ENCODE assay signal across 13 cellular contexts in the genomic region with DNA sequence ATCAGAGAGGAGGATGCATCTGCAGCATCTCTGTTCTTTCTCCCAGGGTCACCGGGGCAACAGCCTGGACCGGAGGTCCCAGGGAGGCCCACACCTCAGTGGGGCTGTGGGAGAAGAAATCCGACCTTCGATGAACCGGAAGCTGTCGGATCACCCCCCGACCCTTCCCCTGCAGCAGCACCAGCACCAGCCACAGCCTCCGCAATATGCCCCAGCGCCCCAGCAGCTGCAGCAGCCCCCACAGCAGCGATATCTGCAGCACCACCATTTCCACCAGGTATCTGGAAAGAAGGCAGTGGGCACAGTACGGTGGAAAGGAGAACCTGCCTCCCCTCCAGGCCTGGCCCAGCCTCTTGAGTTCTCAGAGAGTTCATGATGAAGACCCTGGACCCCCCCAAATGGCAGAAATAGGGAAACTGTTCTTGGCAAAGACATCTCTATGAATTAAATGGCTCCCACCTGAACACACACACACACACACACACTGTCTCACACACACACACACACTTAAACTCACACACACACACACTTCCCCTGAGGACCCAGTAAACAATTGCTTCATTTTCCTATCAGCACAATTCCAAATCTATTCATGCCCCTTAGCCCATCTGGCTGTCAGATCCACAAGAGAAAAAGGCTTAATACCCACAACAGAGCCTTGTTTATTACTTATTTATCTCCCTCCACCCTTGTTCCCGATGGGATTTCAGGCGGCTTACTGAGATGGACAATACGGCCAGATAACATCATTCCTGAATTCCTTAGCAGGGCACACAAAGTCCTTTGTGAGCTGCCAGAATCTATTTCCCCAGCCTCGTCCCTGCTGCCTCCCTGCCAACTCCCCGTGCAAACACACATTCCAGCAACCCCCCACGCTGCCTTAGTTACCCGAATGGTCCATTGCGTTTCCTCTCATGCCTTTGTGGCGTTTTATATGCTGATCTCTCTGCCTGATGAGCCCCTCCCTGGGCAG. TPM values are rescaled to one million over a fixed set of nuclear protein-coding genes. Genes with fewer than 3 reads are reported as not detected.
DNase-seq lines count a peak whose midpoint lies in the region; ATAC-seq, FAIRE-seq and TF ChIP-seq lines count a peak whose summit lies in the region.
"Had no signal": no experiment of that assay in that cellular context is flagged by ENCODE, and none has a peak within 500 bp of the region (broad histone marks: within the 10 kb centered on the region; RNA-seq: fewer than 3 reads in every experiment).

No MANE protein-coding gene starts in this region.

- H3K27me3 ChIP-seq in CD8-positive, alpha-beta T cell (ENCODE audit: insufficient read depth, low read length) = no peaks in the 10 kb centered on the region
- H3K27me3 ChIP-seq in neural progenitor cell = no peaks in the 10 kb centered on the region

- no peaks in the 10 kb centered on the region for H3K9me3 ChIP-seq in CD8-positive, alpha-beta T cell (ENCODE audit: low read length)
- H3K9me3 ChIP-seq in T-helper 17 cell (ENCODE audit: control insufficient read depth, low read length, poor library complexity, severe bottlenecking) (no peaks in the 10 kb centered on the region), neural progenitor cell (ENCODE audit: low read depth) (no peaks in the 10 kb centered on the region)
- H3K9me3 ChIP-seq: esophagus squamous epithelium had no signal

- no peaks in the 10 kb centered on the region for H3K4me1 ChIP-seq in CD8-positive, alpha-beta T cell (ENCODE audit: insufficient read depth, low read length)
- H3K4me1 ChIP-seq in neural progenitor cell = peaks cover 42% of the 10 kb centered on the region

- no peak overlapping the region for H3K9ac ChIP-seq in neural progenitor cell

- H3K4me3 Mint-ChIP-seq in CD8-positive, alpha-beta T cell = no peak overlapping the region
- H3K4me3 Mint-ChIP-seq in T-helper 17 cell = no peak overlapping the region
- no peak overlapping the region for H3K4me3 Mint-ChIP-seq in neural progenitor cell

- FAIRE-seq in GM12892 (lab: Jason Lieb, UNC) = no peak
- FAIRE-seq: keratinocyte, RCC 7860 had no signal

- TF ChIP-seq POLR2A in GM12892 (IDR thresholded peaks at IDR 0.05; ENCODE audit: low read depth, low read length) = no peak

- POLR2A ChIA-PET in CD8-positive, alpha-beta T cell (lab: Charles Lee) = interaction anchor here (0.9 to 1.1 kb wide), 2 partner anchors 9 to 36 kb away, joined by 3 to 4 read pairs; no protein-coding TSS in a partner anchor

- intact Hi-C loops in CD8-positive, alpha-beta T cell (cut with DNase I, micrococcal nuclease) = no loop called here

- H3K27ac ChIP-seq in CD8-positive, alpha-beta T cell (ENCODE audit: low read depth, low read length) = no peak overlapping the region
- H3K27ac ChIP-seq in neural progenitor cell = peak overlapping the region; percentile 30

- peaks cover 94% of the 10 kb centered on the region for H3K36me3 ChIP-seq in CD8-positive, alpha-beta T cell (ENCODE audit: insufficient read depth, low read length)
- H3K36me3 ChIP-seq in neural progenitor cell = no peaks in the 10 kb centered on the region
- H3K36me3 ChIP-seq: esophagus squamous epithelium had no signal

- no peak for ATAC-seq in CD8-positive, alpha-beta T cell
- ATAC-seq in T-helper 17 cell (no peak), GM18520 (IDR thresholded peaks at IDR 0.05; ENCODE audit: unreplicated experiment) (no peak)

- H3K36me3 Mint-ChIP-seq in CD8-positive, alpha-beta T cell = peaks cover 99% of the 10 kb centered on the region
- H3K36me3 Mint-ChIP-seq in T-helper 17 cell (ENCODE audit: low read depth) (peaks cover 21% of the 10 kb centered on the region), neural progenitor cell (no peaks in the 10 kb centered on the region)

- CTCF ChIA-PET in CD8-positive, alpha-beta T cell (lab: Charles Lee) = interaction anchor here (1.1 to 2.3 kb wide), 2 partner anchors 9 to 57 kb away, joined by 3 to 9 read pairs; no protein-coding TSS in a partner anchor

- no peaks in the 10 kb centered on the region for H3K9me3 Mint-ChIP-seq in CD8-positive, alpha-beta T cell
- H3K9me3 Mint-ChIP-seq in neural progenitor cell = no peaks in the 10 kb centered on the region

- no peak overlapping the region for H2AFZ ChIP-seq in neural progenitor cell (replicated peaks)

- TF ChIP-seq CTCF in CD8-positive, alpha-beta T cell (IDR thresholded peaks at IDR 0.05) = no peak
- TF ChIP-seq CTCF in fibroblast of the aortic adventitia (IDR thresholded peaks at IDR 0.05; ENCODE audit: insufficient read depth, low read length) (no peak), neural progenitor cell (IDR thresholded peaks at IDR 0.05) (no peak)

- peaks cover 29% of the 10 kb centered on the region for H3F3A ChIP-seq in neural progenitor cell (ENCODE audit: low read depth)

- H3K4me1 Mint-ChIP-seq in CD8-positive, alpha-beta T cell (ENCODE audit: low read depth) = peaks cover 22% of the 10 kb centered on the region
- peaks cover 17% of the 10 kb centered on the region for H3K4me1 Mint-ChIP-seq in T-helper 17 cell
- peaks cover 57% of the 10 kb centered on the region for H3K4me1 Mint-ChIP-seq in neural progenitor cell

- H3K27ac Mint-ChIP-seq in CD8-positive, alpha-beta T cell = peak overlapping the region; percentile 77
- peak overlapping the region; percentile 81 for H3K27ac Mint-ChIP-seq in T-helper 17 cell
- peak overlapping the region; percentile 16 for H3K27ac Mint-ChIP-seq in neural progenitor cell

- H3K79me2 ChIP-seq in neural progenitor cell (ENCODE audit: low read depth) = no peaks in the 10 kb centered on the region

- no peaks in the 10 kb centered on the region for H4K20me1 ChIP-seq in neural progenitor cell (ENCODE audit: low read depth)

- peak overlapping the region; percentile 63 for H3K4me2 ChIP-seq in neural progenitor cell

- H3K27me3 Mint-ChIP-seq in CD8-positive, alpha-beta T cell (ENCODE audit: low read depth) = no peaks in the 10 kb centered on the region
- H3K27me3 Mint-ChIP-seq in T-helper 17 cell (no peaks in the 10 kb centered on the region), neural progenitor cell (ENCODE audit: insufficient read depth, low read depth) (peaks cover 11% of the 10 kb centered on the region)

- DNase-seq in CD8-positive, alpha-beta T cell = no peak
- no peak for DNase-seq in T-helper 17 cell
- DNase-seq in fibroblast of the aortic adventitia (ENCODE audit: low read depth) = peak; percentile 8
- DNase-seq in neural progenitor cell (ENCODE audit: low spot score) = peak; percentile 87
- no peak for DNase-seq in GM12892 (ENCODE audit: insufficient read length)
- DNase-seq in stimulated activated CD4-positive, alpha-beta T cell treated with anti-CD3 and anti-CD28 coated beads, Interleukin-12 subunit alpha, Interleukin-12 subunit beta, amount 100 ng/mL, for 4 hours = no peak
- no peak for DNase-seq in SK-N-DZ (ENCODE audit: low spot score)
- DNase-seq: esophagus squamous epithelium; stimulated activated CD4-positive, alpha-beta T cell treated with anti-CD3 and anti-CD28 coated beads, Interleukin-15, amount 100 ng/mL, for 24 hours had no signal

- no peak overlapping the region for H3K4me3 ChIP-seq in CD8-positive, alpha-beta T cell (ENCODE audit: low read depth, low read length)
- H3K4me3 ChIP-seq in fibroblast of the aortic adventitia (ENCODE audit: low read depth, low read length) = no peak overlapping the region
- no peak overlapping the region for H3K4me3 ChIP-seq in neural progenitor cell
- H3K4me3 ChIP-seq: esophagus squamous epithelium had no signal

RNA-seq across cellular contexts. Expression of gene TMA7B, which starts 8.1 kb away (rescaled TPM):
- total RNA-seq in CD8-positive, alpha-beta T cell = 10 to 100 TPM in 1 of 2 experiments, 1 to 10 TPM in 1; 9.0 to 12.0 TPM
- total RNA-seq in T-helper 17 cell (10 to 100 TPM in 1 of 2 donors, 1 to 10 TPM in 1; 7.2 to 22.5 TPM), fibroblast of the aortic adventitia (ENCODE audit: low replicate concordance) (not detected in 2 replicates), neural progenitor cell (ENCODE audit: low replicate concordance) (not detected in 2 replicates)
- polyA plus RNA-seq in GM12892 (2012; ENCODE audit: missing spikeins) = not detected
- not detected in 2 replicates for polyA plus RNA-seq in SK-N-DZ (2014; cell fraction: cytosol; rRNA removed)
- polyA plus RNA-seq in SK-N-DZ (2014; cell fraction: nucleus; rRNA removed) = not detected in 2 replicates
- total RNA-seq: esophagus squamous epithelium had no signal
- polyA plus RNA-seq: keratinocyte, neural cell had no signal

RNA-seq across cellular contexts. Expression of gene FAM83F, which starts 26.5 kb away (rescaled TPM):
- total RNA-seq in CD8-positive, alpha-beta T cell = 10 to 100 TPM; 17.6 to 23.5 TPM
- total RNA-seq in T-helper 17 cell (1 to 10 TPM; 1.6 to 2.1 TPM), fibroblast of the aortic adventitia (ENCODE audit: low replicate concordance) (not detected in 2 replicates), neural progenitor cell (ENCODE audit: low replicate concordance) (0.09 and 0.56 TPM in 2 replicates)
- 0.02 TPM for polyA plus RNA-seq in GM12892 (2012; ENCODE audit: missing spikeins)
- polyA plus RNA-seq in SK-N-DZ (2014; cell fraction: cytosol; rRNA removed) = not detected in 2 replicates
- 0.01 TPM in 1 of 2 replicates, not detected in the other for polyA plus RNA-seq in SK-N-DZ (2014; cell fraction: nucleus; rRNA removed)

Comparison
In these comparisons a context has a peak if more than half of its experiments do, and no peak if none do; other contexts are left out.
1. DNase-seq: peak in fibroblast of the aortic adventitia (single experiment) and neural progenitor cell (single experiment); none in CD8-positive, alpha-beta T cell (0 of 7), T-helper 17 cell (0 of 3), GM12892 (single experiment), stimulated activated CD4-positive, alpha-beta T cell treated with anti-CD3 and anti-CD28 coated beads, Interleukin-12 subunit alpha, Interleukin-12 subunit beta, amount 100 ng/mL, for 4 hours (single experiment) and SK-N-DZ (single experiment).
2. H3K27ac Mint-ChIP-seq: peak in every context shown above with its lines; median percentile 81 in T-helper 17 cell; 77 in CD8-positive, alpha-beta T cell; 16 in neural progenitor cell.
3. RNA of gene FAM83F, which starts 26.5 kb away (total RNA-seq): 17.6 to 23.5 TPM in CD8-positive, alpha-beta T cell; 1.6 to 2.1 TPM in T-helper 17 cell, 0.09 to 0.56 TPM in neural progenitor cell and not detected in fibroblast of the aortic adventitia; every median in the first group is over 4 times any median in the second.